Comparison of ENCODE assay signal across 17 cellular contexts in the genomic region with DNA sequence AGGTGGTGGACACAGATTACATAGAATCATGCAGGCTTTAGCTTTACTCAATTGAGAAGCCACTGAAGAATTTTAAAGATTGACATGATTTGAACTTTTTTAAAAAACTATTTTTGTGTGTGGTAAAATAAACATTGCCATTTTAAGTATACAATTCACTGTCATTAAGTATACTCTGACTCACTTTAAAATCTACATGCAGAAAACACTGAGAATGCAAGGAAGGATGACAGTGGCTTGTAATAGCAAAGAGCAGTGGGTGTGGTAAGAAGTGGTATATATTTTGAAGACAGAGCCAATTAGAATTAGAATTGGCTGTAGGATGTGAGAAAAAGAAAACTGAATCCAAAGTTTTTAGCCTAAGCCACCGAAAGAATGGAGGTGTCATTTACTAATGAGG. TPM values are rescaled to one million over a fixed set of nuclear protein-coding genes. Genes with fewer than 3 reads are reported as not detected.
DNase-seq lines count a peak whose midpoint lies in the region; TF ChIP-seq lines count a peak whose summit lies in the region.
"Had no signal": no experiment of that assay in that cellular context is flagged by ENCODE, and none has a peak within 500 bp of the region (broad histone marks: within the 10 kb centered on the region; RNA-seq: fewer than 3 reads in every experiment).

No MANE protein-coding gene starts in this region.

- peak overlapping the region; percentile 50 for H3K27ac Mint-ChIP-seq in HFFc6
- H3K27ac Mint-ChIP-seq: CD8-positive, alpha-beta T cell; GM23338 had no signal

- H3K36me3 ChIP-seq in adipocyte (ENCODE audit: control insufficient read depth, insufficient read depth, low read length, severe bottlenecking) = peaks cover 9% of the 10 kb centered on the region
- peaks cover 4 to 41% of the 10 kb centered on the region in 2 experiments for H3K36me3 ChIP-seq in mesenchymal stem cell (ENCODE audit: control insufficient read depth in 1 of 2, insufficient read depth in 2 of 2, low read depth in 1 of 2, low read length in 2 of 2)
- H3K36me3 ChIP-seq in vagina = peaks cover 0 to 2% of the 10 kb centered on the region in 2 donors

- no peak overlapping the region for H2AFZ ChIP-seq in mesenchymal stem cell (ENCODE audit: low read depth, low read length)
- H2AFZ ChIP-seq: GM23338 had no signal

- WGBS in mesenchymal stem cell = 94% methylated on average over 1 of the region's 1 CpG

- TF ChIP-seq POLR2A in vagina (IDR thresholded peaks at IDR 0.05) = no peak

- H3K27me3 Mint-ChIP-seq in HFFc6 (ENCODE audit: insufficient read depth) = no peaks in the 10 kb centered on the region
- H3K27me3 Mint-ChIP-seq: IgD-negative memory B cell had no signal

- H3K18ac ChIP-seq in mesenchymal stem cell (ENCODE audit: low read depth in 1 of 2, low read length in 2 of 2) = no peak overlapping the region

- H4K91ac ChIP-seq in mesenchymal stem cell (ENCODE audit: low read length) = no peak overlapping the region

- H3K27me3 ChIP-seq in adipocyte (replicated peaks; ENCODE audit: control insufficient read depth, insufficient read depth, low read length) (no peaks in the 10 kb centered on the region), mesenchymal stem cell (ENCODE audit: control insufficient read depth in 1 of 2, insufficient read depth in 1 of 2, low read length in 2 of 2) (no peaks in the 10 kb centered on the region), vagina (no peaks in the 10 kb centered on the region)

- no peak overlapping the region for H3K14ac ChIP-seq in mesenchymal stem cell (ENCODE audit: low read length in 2 of 2)

- H3K4me3 ChIP-seq in adipocyte (ENCODE audit: low read length) = no peak overlapping the region
- no peak overlapping the region for H3K4me3 ChIP-seq in mesenchymal stem cell (ENCODE audit: insufficient read depth in 1 of 2, low read depth in 1 of 2, low read length in 2 of 2)
- no peak overlapping the region for H3K4me3 ChIP-seq in vagina
- H3K4me3 ChIP-seq: A549, GM23338 had no signal

- H3K4me1 ChIP-seq in adipocyte (ENCODE audit: control insufficient read depth, insufficient read depth, low read length) = no peaks in the 10 kb centered on the region
- H3K4me1 ChIP-seq in mesenchymal stem cell (ENCODE audit: control insufficient read depth, insufficient read depth, low read depth, low read length) = no peaks in the 10 kb centered on the region
- no peaks in the 10 kb centered on the region for H3K4me1 ChIP-seq in vagina

- no peak overlapping the region for H3K4me2 ChIP-seq in mesenchymal stem cell (ENCODE audit: low read length, poor library complexity, severe bottlenecking)
- H3K4me2 ChIP-seq: A549, GM23338 had no signal

- no peak overlapping the region for H2AK5ac ChIP-seq in mesenchymal stem cell (ENCODE audit: low read length, severe bottlenecking)

- H3K4me3 Mint-ChIP-seq in HFFc6 = no peak overlapping the region
- H3K4me3 Mint-ChIP-seq: CD14-positive monocyte; CD8-positive, alpha-beta T cell; GM23338; IgD-negative memory B cell had no signal

- H4K8ac ChIP-seq in mesenchymal stem cell (ENCODE audit: low read length) = no peak overlapping the region

- H3K36me3 Mint-ChIP-seq in HFFc6 (ENCODE audit: low read depth) = peaks cover 14% of the 10 kb centered on the region

- H3K9me3 Mint-ChIP-seq in HFFc6 = no peaks in the 10 kb centered on the region
- H3K9me3 Mint-ChIP-seq: CD14-positive monocyte; CD8-positive, alpha-beta T cell; GM23338; IgD-negative memory B cell had no signal

- H3K4ac ChIP-seq in mesenchymal stem cell (ENCODE audit: low read depth in 1 of 2, low read length in 2 of 2) = no peak overlapping the region

- intact Hi-C loops in vagina (cut with DNase I) = no loop called here

- TF ChIP-seq CTCF in HFFc6 (IDR thresholded peaks at IDR 0.05) = no peak
- TF ChIP-seq CTCF in vagina (IDR thresholded peaks at IDR 0.05) = no peak

- H3K9me3 ChIP-seq in adipocyte (ENCODE audit: control insufficient read depth, low read length) (no peaks in the 10 kb centered on the region), mesenchymal stem cell (ENCODE audit: control insufficient read depth, low read length) (no peaks in the 10 kb centered on the region), vagina (no peaks in the 10 kb centered on the region)
- H3K9me3 ChIP-seq: A549 had no signal

- peaks cover 12% of the 10 kb centered on the region for H3K79me1 ChIP-seq in mesenchymal stem cell (replicated peaks; ENCODE audit: low read length, poor library complexity, severe bottlenecking)

- H2BK12ac ChIP-seq in mesenchymal stem cell (ENCODE audit: low read length in 2 of 2) = no peak overlapping the region

- H3K23ac ChIP-seq in mesenchymal stem cell (ENCODE audit: low read length in 2 of 2) = no peak overlapping the region

- H3K9ac ChIP-seq in adipocyte (ENCODE audit: low read length) (no peak overlapping the region), mesenchymal stem cell (ENCODE audit: low read length) (no peak overlapping the region)

- H2BK5ac ChIP-seq in mesenchymal stem cell (ENCODE audit: low read depth, low read length, poor library complexity, severe bottlenecking) = no peak overlapping the region

- peaks cover 12% of the 10 kb centered on the region for H3K4me1 Mint-ChIP-seq in HFFc6 (ENCODE audit: low read depth)
- H3K4me1 Mint-ChIP-seq: CD14-positive monocyte, GM23338 had no signal

- H2BK15ac ChIP-seq in mesenchymal stem cell (ENCODE audit: low read depth, poor library complexity, severe bottlenecking) = no peak overlapping the region

- no peak overlapping the region for H2BK120ac ChIP-seq in mesenchymal stem cell (ENCODE audit: low read depth, low read length)

- H3K27ac ChIP-seq in mesenchymal stem cell (ENCODE audit: low read length, poor library complexity, severe bottlenecking) (no peak overlapping the region), vagina (no peak overlapping the region)
- H3K27ac ChIP-seq: A549 had no signal

- DNase-seq in HFFc6 = peak; percentile 51
- peak; percentile 13 for DNase-seq in adipocyte (ENCODE audit: low read depth)
- peak; percentile 21 for DNase-seq in mesenchymal stem cell
- no peak for DNase-seq in foreskin melanocyte
- DNase-seq in vagina (ENCODE audit: extremely low spot score in 2 of 2) = no peak
- DNase-seq in NCI-H128 (lab: John Stamatoyannopoulos, UW; ENCODE audit: unreplicated experiment) = no peak
- DNase-seq in hippocampal formation (lab: John Stamatoyannopoulos, UW) = no peak
- DNase-seq: CD8-positive, alpha-beta T cell; COR-L47; DMS153; DMS79 treated with DMSO at 0.1 percent for 48 hours; H7 had no signal

RNA-seq across cellular contexts. Expression of gene TRMT61B, which starts 14.9 kb away (rescaled TPM):
- 10 to 100 TPM; 11.3 to 13.9 (median 12.3) TPM for total RNA-seq in HFFc6 (2021; fragmentation: NEBNext Ultra II Directional; extraction: Animal tissue kit (Norgen Biotek cat#: 25700))
- polyA plus RNA-seq in mesenchymal stem cell (2013, experiment 1 of 2) = 9.3 TPM
- polyA plus RNA-seq in mesenchymal stem cell (2013, experiment 2 of 2) = 11.9 TPM
- 15.0 TPM for total RNA-seq in vagina

RNA-seq across cellular contexts. Expression of gene WDR43, which starts 39.3 kb away (rescaled TPM):
- total RNA-seq in HFFc6 (2021; fragmentation: NEBNext Ultra II Directional; extraction: Animal tissue kit (Norgen Biotek cat#: 25700)) = 10 to 100 TPM; 67.8 to 81.1 (median 71.4) TPM
- polyA plus RNA-seq in mesenchymal stem cell (2013, experiment 1 of 2) = 25.2 TPM
- 25.0 TPM for polyA plus RNA-seq in mesenchymal stem cell (2013, experiment 2 of 2)
- 56.7 TPM for total RNA-seq in vagina

RNA-seq across cellular contexts. Expression of gene SPDYA, which starts 44.6 kb away (rescaled TPM):
- under 1 TPM in 4 of 6 experiments, not detected in 2; 0.14 to 0.47 (median 0.34) TPM for total RNA-seq in HFFc6 (2021; fragmentation: NEBNext Ultra II Directional; extraction: Animal tissue kit (Norgen Biotek cat#: 25700))
- 0.07 TPM for polyA plus RNA-seq in mesenchymal stem cell (2013, experiment 1 of 2)
- 0.04 TPM for polyA plus RNA-seq in mesenchymal stem cell (2013, experiment 2 of 2)
- 5.2 TPM for total RNA-seq in vagina
- polyA plus RNA-seq: BJ, CD14-positive monocyte had no signal

Comparison
In these comparisons a context has a peak if more than half of its experiments do, and no peak if none do; other contexts are left out.
1. DNase-seq: peak in HFFc6 (single experiment), adipocyte (single experiment) and mesenchymal stem cell (single experiment); none in foreskin melanocyte (single experiment), vagina (0 of 2), NCI-H128 (single experiment) and hippocampal formation (0 of 2).